8 cellular contexts compared by ENCODE assay signal in the genomic region with DNA sequence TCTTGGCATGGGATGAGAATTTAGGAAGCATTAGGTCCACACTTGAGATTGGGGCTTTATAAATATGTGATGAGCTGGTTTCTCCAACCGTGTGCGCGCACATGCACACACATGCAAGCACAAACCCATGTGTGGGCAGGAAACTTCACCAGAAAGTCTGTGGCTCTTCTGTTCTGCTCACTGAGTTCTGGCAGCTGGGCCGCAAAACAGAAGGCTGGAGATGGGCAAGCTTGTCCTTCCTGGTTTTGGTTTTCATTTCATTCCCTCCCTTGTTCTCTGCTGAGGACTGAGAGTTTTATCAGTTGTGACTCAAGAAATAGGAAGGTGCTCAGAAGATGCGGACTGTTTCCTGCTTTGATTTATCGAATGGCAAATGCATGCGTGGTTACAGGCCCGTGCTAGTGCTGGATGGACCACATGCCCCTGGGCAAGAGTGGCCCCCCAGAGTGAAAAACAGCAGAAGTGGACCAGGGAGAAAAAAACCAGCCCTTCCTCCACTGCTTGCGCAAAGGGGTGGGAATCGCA. TPM values are rescaled to one million over a fixed set of nuclear protein-coding genes. Genes with fewer than 3 reads are reported as not detected.
DNase-seq lines count a peak whose midpoint lies in the region; FAIRE-seq and TF ChIP-seq lines count a peak whose summit lies in the region.

No MANE protein-coding gene starts in this region.

- peaks cover 80% of the 10 kb centered on the region for H3F3A ChIP-seq in GM23248 (ENCODE audit: insufficient read depth)

- H3K36me3 ChIP-seq in GM23248 (ENCODE audit: low read depth) (peaks cover 6% of the 10 kb centered on the region; the same call in 1 of the 2 replicates), Peyer's patch (no peaks in the 10 kb centered on the region), fibroblast of lung (ENCODE audit: control insufficient read depth, insufficient read depth, low read length) (peaks cover 2% of the 10 kb centered on the region), kidney (ENCODE audit: control insufficient read depth in 1 of 2, insufficient read depth in 2 of 2, low read length in 2 of 2) (no peaks in the 10 kb centered on the region)

- H3K4me1 ChIP-seq in GM23248 (ENCODE audit: insufficient read depth) (peaks cover 76% of the 10 kb centered on the region), Peyer's patch (peaks cover 18 to 75% (median 33%) of the 10 kb centered on the region in 4 donors), fibroblast of lung (ENCODE audit: control insufficient read depth, extremely low read depth, insufficient read depth, low read length) (peaks cover 12% of the 10 kb centered on the region), kidney (ENCODE audit: control insufficient read depth in 1 of 2, insufficient read depth in 1 of 2, low read depth in 1 of 2, low read length in 2 of 2) (peaks cover 21 to 24% of the 10 kb centered on the region in 2 donors)

- H3K27me3 ChIP-seq in GM23248 (replicated peaks; ENCODE audit: insufficient read depth) (no peaks in the 10 kb centered on the region), Peyer's patch (no peaks in the 10 kb centered on the region), fibroblast of lung (ENCODE audit: control insufficient read depth, insufficient read depth, low read length) (no peaks in the 10 kb centered on the region)

- FAIRE-seq in kidney (lab: Jason Lieb, UNC) = no peak

- WGBS in GM23248 (ENCODE audit: low coverage in 1 of 2, low lambda C conversion rate in 2 of 2, missing lambda C conversion rate in 2 of 2), 2 experiments = 20 to 24% methylated on average over 10 of the region's 10 CpGs

- no peaks in the 10 kb centered on the region for H3K9me3 ChIP-seq in GM23248 (ENCODE audit: low read depth)
- no peaks in the 10 kb centered on the region for H3K9me3 ChIP-seq in Peyer's patch
- H3K9me3 ChIP-seq in fibroblast of lung (ENCODE audit: control insufficient read depth, insufficient read depth, low read depth, low read length) = no peaks in the 10 kb centered on the region
- H3K9me3 ChIP-seq in kidney (ENCODE audit: control insufficient read depth in 1 of 2, low read length in 2 of 2) = no peaks in the 10 kb centered on the region

- intact Hi-C loops in kidney (cut with DNase I) = no loop called here

- H3K27ac ChIP-seq in GM23248 (peak overlapping the region; percentile 69), Peyer's patch (peak overlapping the region; percentile 57 to 83 (median 78)), fibroblast of lung (ENCODE audit: insufficient read depth, low read length) (peak overlapping the region; percentile 37), skin epidermis (peak overlapping the region in 19 of 21 experiments; percentile 5 to 76 (median 60)), kidney (ENCODE audit: low read depth in 2 of 2, low read length in 2 of 2) (no peak overlapping the region)

- no peaks in the 10 kb centered on the region for H3K9me2 ChIP-seq in GM23248 (ENCODE audit: insufficient read depth)

- H3K79me2 ChIP-seq in GM23248 (ENCODE audit: insufficient read depth) (peaks cover 85% of the 10 kb centered on the region), fibroblast of lung (ENCODE audit: control insufficient read depth, insufficient read depth, low read length) (peaks cover 30% of the 10 kb centered on the region)

- H3K9ac ChIP-seq in GM23248 (peak overlapping the region; percentile 41), fibroblast of lung (ENCODE audit: insufficient read depth, low read length) (no peak overlapping the region), kidney (ENCODE audit: low read length in 2 of 2) (no peak overlapping the region)

- in situ Hi-C loops in GM23248 (cut with MboI) = no loop called here

- no peak for TF ChIP-seq POLR2A in Peyer's patch (IDR thresholded peaks at IDR 0.05)

- peak overlapping the region; percentile 20; the same call in 1 of the 2 replicates for H2AFZ ChIP-seq in GM23248
- no peak overlapping the region for H2AFZ ChIP-seq in fibroblast of lung (ENCODE audit: low read length)

- H4K20me1 ChIP-seq in GM23248 (ENCODE audit: insufficient read depth) (no peaks in the 10 kb centered on the region), fibroblast of lung (ENCODE audit: control insufficient read depth, extremely low read depth, insufficient read depth, low read length) (peaks cover 2% of the 10 kb centered on the region)

- H3K4me3 ChIP-seq in GM12864 (ENCODE audit: low read depth, low read length) (peak overlapping the region; percentile 2; the same call in 1 of the 2 replicates), GM23248 (peak overlapping the region; percentile 23), Peyer's patch (no peak overlapping the region), fibroblast of lung (replicated peaks in 1 of 4; ENCODE audit: control extremely low read depth in 1 of 4, insufficient read depth in 1 of 4, low read depth in 3 of 4, low read length in 4 of 4) (no peak overlapping the region), skin epidermis (no peak overlapping the region), kidney (ENCODE audit: low read length in 2 of 2) (no peak overlapping the region)

- DNase-seq in GM12864 (ENCODE audit: low read depth) (peak; percentile 94), GM23248 (peak; percentile 75), Peyer's patch (peak in 2 of 3 donors; percentile 75 to 81), fibroblast of lung (ENCODE audit: low read depth in 2 of 2) (peak; percentile 56 to 92), NCI-H82 treated with DMSO at 0.1 percent for 48 hours (lab: John Stamatoyannopoulos, UW; ENCODE audit: unreplicated experiment) (no peak), NCI-H774 (lab: John Stamatoyannopoulos, UW) (no peak), kidney (no peak)

- peak overlapping the region; percentile 72 for H3K4me2 ChIP-seq in GM23248 (ENCODE audit: unreplicated experiment)
- H3K4me2 ChIP-seq in fibroblast of lung (ENCODE audit: extremely low read depth, insufficient read depth, low read length) = peak overlapping the region; percentile 8

- TF ChIP-seq CTCF in GM12864 (IDR thresholded peaks at IDR 0.05; ENCODE audit: low read depth, low read length, missing control alignments) (no peak), Peyer's patch (IDR thresholded peaks at IDR 0.05) (no peak), fibroblast of lung (conservative IDR thresholded peaks at IDR 0.05 in 1 of 2, IDR thresholded peaks at IDR 0.05 in 1 of 2; ENCODE audit: low read depth in 1 of 2, low read length in 2 of 2) (no peak), kidney (IDR thresholded peaks at IDR 0.05; ENCODE audit: borderline replicate concordance, extremely low read depth, insufficient read depth) (no peak)

RNA-seq across cellular contexts. Expression of gene MAP3K14, which starts 14.1 kb away (rescaled TPM):
- total RNA-seq in GM23248 (2014; rRNA removed; shearing (Covaris generic)) = 3.0 and 4.2 TPM in 2 replicates
- polyA plus RNA-seq in GM23248 (2016; fragmentation: Nextera tagmentation; extraction: Ambion mirVana) (2.7 and 3.4 TPM in 2 replicates), fibroblast of lung (3.9 and 5.2 TPM in 2 replicates), kidney (ENCODE audit: insufficient read depth, low read depth, low replicate concordance) (7.6 TPM)
- total RNA-seq in Peyer's patch (10 to 100 TPM; 16.5 to 30.4 (median 24.7) TPM), fibroblast of lung (3.6 TPM in 2 replicates), kidney (24.5 TPM)
- 3.8 and 5.8 TPM in 2 replicates for polyA plus RNA-seq in fibroblast of lung (2012)
- 3.6 and 6.0 TPM in 2 replicates for polyA minus RNA-seq in fibroblast of lung (ENCODE audit: low replicate concordance)

RNA-seq across cellular contexts. Expression of gene SPATA32, which starts 40.8 kb away (rescaled TPM):
- not detected in 2 replicates for total RNA-seq in GM23248 (2014; rRNA removed; shearing (Covaris generic))
- not detected in 2 replicates for polyA plus RNA-seq in GM23248 (2016; fragmentation: Nextera tagmentation; extraction: Ambion mirVana)
- total RNA-seq in Peyer's patch = not detected
- total RNA-seq in fibroblast of lung = not detected in 2 replicates
- polyA plus RNA-seq in fibroblast of lung = not detected in 2 replicates
- polyA plus RNA-seq in fibroblast of lung (2012) = not detected in 2 replicates
- polyA minus RNA-seq in fibroblast of lung (ENCODE audit: low replicate concordance) = not detected in 2 replicates
- not detected for total RNA-seq in kidney
- not detected for polyA plus RNA-seq in kidney (ENCODE audit: insufficient read depth, low read depth, low replicate concordance)

Comparison
In these comparisons a context has a peak if more than half of its experiments do, and no peak if none do; other contexts are left out.
1. DNase-seq: peak in GM12864 (single experiment), GM23248 (single experiment), Peyer's patch (2 of 3) and fibroblast of lung (2 of 2); none in NCI-H82 treated with DMSO at 0.1 percent for 48 hours (single experiment), NCI-H774 (single experiment) and kidney (single experiment).
2. H3K4me3 ChIP-seq: peak in GM12864 (single experiment) and GM23248 (single experiment); none in Peyer's patch (0 of 4), fibroblast of lung (0 of 4), skin epidermis (0 of 7) and kidney (0 of 2).
3. H3K27ac ChIP-seq: peak in GM23248 (single experiment), Peyer's patch (4 of 4), fibroblast of lung (single experiment) and skin epidermis (19 of 21); none in kidney (0 of 2).